ENCODE assay signal across 25 cellular contexts in genomic region chr6:159722655-159723054, GRCh38.
"Had no signal": no experiment of that assay in that cellular context is flagged by ENCODE, and none has a peak within 500 bp of the region (broad histone marks: within the 10 kb centered on the region; RNA-seq: fewer than 3 reads in every experiment).

No MANE protein-coding gene starts in this region.

- DNase-seq: dermis blood vessel endothelial cell; effector memory CD4-positive, alpha-beta T cell; foreskin melanocyte; glutamatergic neuron; heart right ventricle; hippocampal formation; left cardiac atrium; left lung; midbrain; naive thymus-derived CD8-positive, alpha-beta T cell; nephron progenitor cell; nucleus accumbens; sigmoid colon; stimulated activated CD4-positive, alpha-beta T cell treated with anti-CD3 and anti-CD28 coated beads, Interleukin-2, amount 100 ng/mL, for 24 hours; stimulated activated CD4-positive, alpha-beta T cell treated with anti-CD3 and anti-CD28 coated beads, Interleukin-4, amount 100 ng/mL, for 24 hours; stimulated activated naive CD8-positive, alpha-beta T cell treated with anti-CD3 and anti-CD28 coated beads, Interleukin-15, Interleukin-2, amounts not matched to agents 100 U/mL and 50 U/mL, for 24 hours; substantia nigra; testis; tibial artery; upper lobe of left lung had no signal

- H3K9me3 ChIP-seq: esophagus muscularis mucosa, left lung, prostate gland, right atrium auricular region, sigmoid colon, testis, tibial artery, upper lobe of left lung had no signal

- H3K27ac Mint-ChIP-seq: stimulated activated effector memory CD8-positive, alpha-beta T cell treated with anti-CD3 and anti-CD28 coated beads, Interleukin-12 subunit alpha, Interleukin-12 subunit beta, amount 100 ng/mL, for 72 hours had no signal

- ATAC-seq: heart right ventricle; left cardiac atrium; left lung; naive thymus-derived CD8-positive, alpha-beta T cell; stimulated activated effector memory CD8-positive, alpha-beta T cell treated with anti-CD3 and anti-CD28 coated beads, Interleukin-12 subunit alpha, Interleukin-12 subunit beta, amount 100 ng/mL, for 72 hours; stimulated activated naive CD8-positive, alpha-beta T cell treated with anti-CD3 and anti-CD28 coated beads, Interleukin-15, Interleukin-2, amounts not matched to agents 100 U/mL and 50 U/mL, for 24 hours had no signal

- H3K4me3 Mint-ChIP-seq: nephron progenitor cell; stimulated activated effector memory CD8-positive, alpha-beta T cell treated with anti-CD3 and anti-CD28 coated beads, Interleukin-12 subunit alpha, Interleukin-12 subunit beta, amount 100 ng/mL, for 72 hours had no signal

- H3K27ac ChIP-seq: coronary artery, esophagus muscularis mucosa, heart right ventricle, left lung, prostate gland, right atrium auricular region, sigmoid colon, testis, tibial artery, upper lobe of left lung had no signal

- H3K36me3 ChIP-seq: left lung, prostate gland, right atrium auricular region, sigmoid colon, tibial artery, upper lobe of left lung had no signal

- H3K27me3 ChIP-seq: esophagus muscularis mucosa, heart right ventricle, left lung, right atrium auricular region, sigmoid colon, testis, tibial artery, upper lobe of left lung had no signal

- H3K4me3 ChIP-seq: coronary artery, esophagus muscularis mucosa, heart right ventricle, left lung, prostate gland, right atrium auricular region, sigmoid colon, testis, tibial artery, upper lobe of left lung had no signal
